ENCODE assay signal across 1 cellular context in genomic region chr7:2689343-2689847, GRCh38.
TF ChIP-seq lines count a peak whose summit lies in the region.

No MANE protein-coding gene starts in this region.

TF ChIP-seq in IMR-90, 13 proteins besides CTCF, POLR2A, EP300 and RAD21 (continued from another document):
- TF ChIP-seq MAZ (IDR thresholded peaks at IDR 0.05; ENCODE audit: borderline replicate concordance, low read depth, low read length) (no peak), RFX5 (IDR thresholded peaks at IDR 0.05; ENCODE audit: low read depth, low read length) (no peak), CHD1 (IDR thresholded peaks at IDR 0.05; ENCODE audit: low read depth, low read length) (no peak), CEBPB (IDR thresholded peaks at IDR 0.05; ENCODE audit: low read depth, low read length) (no peak), MAFK (IDR thresholded peaks at IDR 0.05; ENCODE audit: low read depth, low read length) (no peak), ELK1 (IDR thresholded peaks at IDR 0.05; ENCODE audit: borderline replicate concordance, low read depth, low read length) (no peak), USF2 (IDR thresholded peaks at IDR 0.05; ENCODE audit: low read depth, low read length) (no peak)
TF ChIP-seq in IMR-90: peak in this region for 0.
